In the genomic region with DNA sequence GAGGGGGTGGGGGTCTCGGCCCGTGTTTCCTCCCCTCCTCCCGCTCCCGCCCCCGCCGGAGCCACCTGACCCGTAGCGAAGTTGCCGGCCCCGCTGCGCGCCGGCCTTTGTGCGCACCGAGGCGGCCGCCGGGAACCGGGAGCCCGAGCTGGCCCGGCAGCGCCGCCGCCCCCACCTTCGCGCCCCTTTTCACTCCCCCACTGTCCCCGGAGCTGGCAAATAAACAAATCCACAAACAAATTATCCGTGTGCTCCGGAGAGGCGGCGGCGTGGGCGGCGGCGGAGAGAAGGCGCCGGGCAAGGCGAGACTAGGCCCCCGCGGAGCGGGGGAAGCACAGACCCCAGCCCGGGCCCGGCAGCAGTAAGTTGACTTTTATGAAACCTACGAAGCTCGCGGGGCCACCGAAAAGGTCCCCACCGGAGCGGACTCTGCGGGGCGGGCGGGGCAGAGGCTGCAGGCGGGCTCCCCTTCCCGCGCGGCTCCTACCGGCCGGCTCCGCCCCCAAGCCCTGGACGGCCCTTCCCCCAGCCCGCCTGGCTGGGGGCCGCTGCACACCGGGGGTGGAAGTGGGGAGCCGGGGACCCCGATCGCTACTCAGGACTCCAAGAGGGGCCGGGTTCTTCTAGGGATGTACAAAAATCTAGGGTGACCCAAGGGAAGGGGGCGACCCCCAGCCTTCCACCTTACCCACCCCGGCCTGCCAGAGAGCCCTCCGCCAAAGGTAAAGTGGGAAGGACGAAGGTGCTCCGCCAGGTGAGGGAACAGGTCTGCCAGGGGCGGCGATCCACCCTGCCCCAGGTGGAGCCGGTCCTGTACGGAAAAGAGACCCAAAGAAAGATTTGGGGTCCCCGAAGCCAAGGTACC, we compare ENCODE assay signal across 15 cellular contexts. TPM values are rescaled to one million over a fixed set of nuclear protein-coding genes. Genes with fewer than 3 reads are reported as not detected.
DNase-seq lines count a peak whose midpoint lies in the region; ATAC-seq and TF ChIP-seq lines count a peak whose summit lies in the region.
"Had no signal": no experiment of that assay in that cellular context is flagged by ENCODE, and none has a peak within 500 bp of the region (broad histone marks: within the 10 kb centered on the region; RNA-seq: fewer than 3 reads in every experiment).

No MANE protein-coding gene starts in this region.

- H3K4me3 ChIP-seq in left ventricle myocardium inferior, result peak overlapping the region; percentile 23
- peak overlapping the region in 3 of 12 donors; percentile 1 to 3 (median 1) for H3K4me3 ChIP-seq in heart left ventricle
- H3K4me3 ChIP-seq in iPS-18a (ENCODE audit: low read length), result peak overlapping the region; percentile 15
- no peak overlapping the region for H3K4me3 ChIP-seq in OCI-LY7 (ENCODE audit: low read depth, low read length, poor library complexity, severe bottlenecking)
- H3K4me3 ChIP-seq: tibial artery had no signal

- no peak overlapping the region for H2AFZ ChIP-seq in OCI-LY7 (ENCODE audit: low read length)

- ATAC-seq in heart left ventricle, result no peak
- ATAC-seq: left lobe of liver; stimulated activated effector memory CD8-positive, alpha-beta T cell treated with anti-CD3 and anti-CD28 coated beads, Interleukin-12 subunit alpha, Interleukin-12 subunit beta, amount 100 ng/mL, for 72 hours had no signal

- no peaks in the 10 kb centered on the region for H3K9me3 ChIP-seq in left ventricle myocardium inferior (replicated peaks)
- no peaks in the 10 kb centered on the region for H3K9me3 ChIP-seq in heart left ventricle
- H3K9me3 ChIP-seq in iPS-18a (ENCODE audit: control insufficient read depth, low read depth, low read length), result no peaks in the 10 kb centered on the region
- H3K9me3 ChIP-seq in OCI-LY7 (ENCODE audit: low read length), result no peaks in the 10 kb centered on the region
- H3K9me3 ChIP-seq: tibial artery had no signal

- H3K27me3 ChIP-seq in left ventricle myocardium inferior (ENCODE audit: low read depth) (peaks cover 100% of the 10 kb centered on the region), heart left ventricle (peaks cover 72 to 85% (median 76%) of the 10 kb centered on the region in 9 donors), iPS-18a (ENCODE audit: control insufficient read depth, insufficient read depth, low read length) (peaks cover 79% of the 10 kb centered on the region)

- H3K4me1 ChIP-seq in left ventricle myocardium inferior (peaks cover 41% of the 10 kb centered on the region), heart left ventricle (peaks cover 0 to 41% (median 18%) of the 10 kb centered on the region in 12 donors), iPS-18a (ENCODE audit: control insufficient read depth, low read depth, low read length) (peaks cover 11% of the 10 kb centered on the region), OCI-LY7 (ENCODE audit: insufficient read depth, low read length, poor library complexity, severe bottlenecking) (no peaks in the 10 kb centered on the region)

- POLR2A ChIA-PET in OCI-LY7 (lab: Charles Lee), result no interaction called here

- no peaks in the 10 kb centered on the region; the same call in 1 of the 2 replicates for H4K20me1 ChIP-seq in OCI-LY7 (ENCODE audit: insufficient read depth, low read length)

- no peak overlapping the region for H3K4me2 ChIP-seq in OCI-LY7 (ENCODE audit: low read length)

- no peaks in the 10 kb centered on the region for H3K36me3 ChIP-seq in left ventricle myocardium inferior
- no peaks in the 10 kb centered on the region for H3K36me3 ChIP-seq in heart left ventricle
- no peaks in the 10 kb centered on the region for H3K36me3 ChIP-seq in iPS-18a (ENCODE audit: control insufficient read depth, low read depth, low read length)
- no peaks in the 10 kb centered on the region for H3K36me3 ChIP-seq in OCI-LY7 (ENCODE audit: insufficient read depth, low read length)
- H3K36me3 ChIP-seq: tibial artery had no signal

- TF ChIP-seq CTCF in left ventricle myocardium inferior (IDR thresholded peaks at IDR 0.05; ENCODE audit: borderline replicate concordance) (no peak), heart left ventricle (IDR thresholded peaks at IDR 0.05) (no peak), OCI-LY7 (conservative IDR thresholded peaks at IDR 0.05; ENCODE audit: low read length) (no peak)

- WGBS in heart left ventricle, 4 donors, result 2 to 9% (median 3%) methylated on average over 14 to 77 of the region's 77 CpGs

- no peaks in the 10 kb centered on the region for H3K9me2 ChIP-seq in OCI-LY7 (ENCODE audit: insufficient read depth, low read length)

- intact Hi-C loops in left ventricle myocardium inferior (cut with micrococcal nuclease), result loop anchor here (10.0 kb wide), 1 partner anchor 120 kb away; no protein-coding TSS in a partner anchor
- intact Hi-C loops in heart left ventricle (cut with DNase I), result loop anchor here in 5 of 10 donors (5.0 to 10.0 kb wide), 3 partner anchors 47 to 120 kb away; no protein-coding TSS in a partner anchor
- intact Hi-C loops in OCI-LY7 (cut with micrococcal nuclease; ENCODE audit: unreplicated experiment), result no loop called here

- no peak overlapping the region for H3K9ac ChIP-seq in iPS-18a (ENCODE audit: low read length)

- DNase-seq in left ventricle myocardium inferior, result no peak
- DNase-seq in heart left ventricle, result no peak
- no peak for DNase-seq in HK-2 (ENCODE audit: unreplicated experiment)
- DNase-seq in hepatic stellate cell (ENCODE audit: low spot score), result no peak
- DNase-seq in OCI-LY7 (ENCODE audit: low spot score), result no peak
- DNase-seq in DMS53 (lab: John Stamatoyannopoulos, UW), result no peak
- DNase-seq: activated CD4-positive, alpha-beta T cell treated with anti-CD3 and anti-CD28 coated beads, Interleukin-2, amount 50 U/mL, for 1 hour; activated gamma-delta T cell treated with Interleukin-2 at 50 U/mL for 16 hours; NCI-H1092 treated with DMSO at 0.1 percent for 48 hours; Right ventricle myocardium superior; tibial artery had no signal

- no TSS peak for BruUV-seq in OCI-LY7 (replicated peaks; lab: Mats Ljungman, UMichigan)

- no peak overlapping the region for H3K27ac ChIP-seq in left ventricle myocardium inferior (replicated peaks)
- no peak overlapping the region for H3K27ac ChIP-seq in heart left ventricle
- H3K27ac ChIP-seq in angular gyrus (ENCODE audit: low read depth, low read length), result peak overlapping the region; percentile 82
- no peak overlapping the region for H3K27ac ChIP-seq in iPS-18a (ENCODE audit: low read length)
- H3K27ac ChIP-seq in OCI-LY7 (ENCODE audit: low read depth, low read length, poor library complexity, severe bottlenecking), result no peak overlapping the region
- H3K27ac ChIP-seq: tibial artery had no signal

- no peaks in the 10 kb centered on the region for H3K79me2 ChIP-seq in OCI-LY7 (ENCODE audit: insufficient read depth, low read depth, low read length)

- TF ChIP-seq POLR2A in heart left ventricle (IDR thresholded peaks at IDR 0.05), result no peak

- CTCF ChIA-PET in OCI-LY7 (lab: Charles Lee; ENCODE audit: unreplicated experiment), result no interaction called here

RNA-seq across cellular contexts. Expression of a gene that starts 40.7 kb away (rescaled TPM):
- total RNA-seq in left ventricle myocardium inferior (22.2 TPM), heart left ventricle (10 to 100 TPM; 21.4 to 38.2 (median 22.6) TPM), OCI-LY7 (2022) (42.3 and 42.7 TPM in 2 replicates)
- 10 to 100 TPM; 14.7 to 20.2 TPM for polyA plus RNA-seq in heart left ventricle
- total RNA-seq in OCI-LY7 (2014; rRNA removed; shearing (Covaris generic)), result 26.7 and 31.3 TPM in 2 replicates
